In genomic region chr9:137159105-137160053, GRCh38 we compare ENCODE assay signal across 1 cellular context.
TF ChIP-seq lines count a peak whose summit lies in the region.

No MANE protein-coding gene starts in this region.

TF ChIP-seq in H1, 55 proteins besides CTCF, POLR2A, EP300 and RAD21:
- TF ChIP-seq NANOG (IDR thresholded peaks at IDR 0.05; ENCODE audit: insufficient read depth, low read depth, low read length, poor library complexity, severe bottlenecking) = no peak
- TF ChIP-seq BRCA1 (IDR thresholded peaks at IDR 0.05; ENCODE audit: low read depth, low read length) = no peak
- TF ChIP-seq HDAC6 (IDR thresholded peaks at IDR 0.05; ENCODE audit: low read depth, low read length) = no peak
- TF ChIP-seq SRF (IDR thresholded peaks at IDR 0.05; ENCODE audit: low read depth, low read length) = no peak
- TF ChIP-seq YY1 (IDR thresholded peaks at IDR 0.05; ENCODE audit: low read depth, low read length) = no peak
- TF ChIP-seq CBX5 (IDR thresholded peaks at IDR 0.05; ENCODE audit: low read depth, low read length) = no peak
- no peak for TF ChIP-seq CBX8 (IDR thresholded peaks at IDR 0.05; ENCODE audit: borderline replicate concordance, low read depth, low read length)
- TF ChIP-seq TEAD4 (IDR thresholded peaks at IDR 0.05; ENCODE audit: low read depth, low read length) = no peak
- TF ChIP-seq CREB1 (IDR thresholded peaks at IDR 0.05) = no peak
- TF ChIP-seq HDAC2 (IDR thresholded peaks at IDR 0.05; ENCODE audit: borderline replicate concordance in 1 of 2, low read depth in 2 of 2, low read length in 2 of 2) = no peak
- TF ChIP-seq SUZ12 (IDR thresholded peaks at IDR 0.05; ENCODE audit: low read length) = no peak
- no peak for TF ChIP-seq FOSL1 (IDR thresholded peaks at IDR 0.05; ENCODE audit: insufficient read depth, low read depth, low read length)
- TF ChIP-seq TBP (IDR thresholded peaks at IDR 0.05; ENCODE audit: low read depth, low read length) = no peak
- no peak for TF ChIP-seq CHD2 (IDR thresholded peaks at IDR 0.05; ENCODE audit: low read length)
